Comparison of ENCODE assay signal across 8 cellular contexts in the genomic region with DNA sequence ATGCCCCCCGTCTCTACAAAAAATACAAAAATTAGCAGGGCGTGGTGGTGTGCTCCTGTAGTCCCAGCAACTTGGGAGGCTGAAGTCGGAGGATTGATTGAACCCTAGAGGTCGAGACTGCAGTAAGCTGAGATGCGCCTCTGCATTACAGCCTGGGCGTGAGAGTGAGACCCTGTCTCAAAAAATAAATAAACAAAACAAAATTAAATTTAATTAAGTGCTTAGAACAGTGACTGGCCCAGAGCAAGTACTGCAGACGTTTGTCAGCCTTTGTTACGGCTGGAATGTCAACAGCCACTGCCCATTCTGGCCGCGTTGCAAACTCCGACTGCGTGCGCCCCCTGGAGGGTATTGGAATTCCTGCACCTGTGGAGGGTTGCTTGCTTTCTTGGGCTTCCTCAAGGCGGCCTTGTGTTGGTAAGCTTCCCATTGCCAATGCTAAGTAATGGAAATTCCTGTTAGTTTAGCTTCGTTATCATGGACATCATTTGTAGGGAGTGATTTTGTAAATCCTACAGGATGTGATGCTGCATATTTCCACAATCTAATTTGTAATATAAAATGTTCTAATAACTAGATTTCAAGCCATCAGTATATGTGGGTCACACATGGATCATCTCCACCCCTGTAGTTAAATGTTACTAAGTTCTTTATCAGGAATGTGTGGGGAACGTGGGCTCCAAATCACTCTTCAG. TPM values are rescaled to one million over a fixed set of nuclear protein-coding genes. Genes with fewer than 3 reads are reported as not detected.
A peak's percentile ranks its signal among the peaks of the same experiment; 100 is the strongest.
DNase-seq lines count a peak whose midpoint lies in the region; ATAC-seq, FAIRE-seq and TF ChIP-seq lines count a peak whose summit lies in the region.

No MANE protein-coding gene starts in this region.

- H3K9me3 ChIP-seq in DND-41 (ENCODE audit: insufficient read depth, low read length, severe bottlenecking) (no peaks in the 10 kb centered on the region), NT2/D1 (ENCODE audit: insufficient read depth, low read length) (0 out of 2 replicates have a peak, but pooled peaks cover 8% of the 10 kb centered on the region), mucosa of descending colon (no peaks in the 10 kb centered on the region)

- H3K9ac ChIP-seq in DND-41 (ENCODE audit: low read depth, low read length) (no peak overlapping the region), NT2/D1 (ENCODE audit: insufficient read length, low read depth) (no peak overlapping the region)

- no peaks in the 10 kb centered on the region for H3K36me3 ChIP-seq in DND-41 (ENCODE audit: insufficient read depth, low read length)
- H3K36me3 ChIP-seq in NT2/D1 (ENCODE audit: insufficient read depth, insufficient read length, low read length) = no peaks in the 10 kb centered on the region
- H3K36me3 ChIP-seq in mucosa of descending colon (ENCODE audit: low read depth) = no peaks in the 10 kb centered on the region

- intact Hi-C loops in mucosa of descending colon (cut with DNase I, micrococcal nuclease) = loop anchor here (2.0 to 10.0 kb wide), 2 partner anchors 45 kb away; no protein-coding TSS in a partner anchor

- H3K4me3 ChIP-seq in DND-41 (ENCODE audit: low read depth in 1 of 2, low read length in 2 of 2) (no peak overlapping the region), NT2/D1 (ENCODE audit: insufficient read length, low read depth) (no peak overlapping the region), mucosa of descending colon (no peak overlapping the region)

- H3K4me1 ChIP-seq in DND-41 (ENCODE audit: insufficient read depth, low read length) (no peaks in the 10 kb centered on the region), NT2/D1 (ENCODE audit: insufficient read depth, insufficient read length) (peaks cover 6% of the 10 kb centered on the region), mucosa of descending colon (ENCODE audit: low read depth) (no peaks in the 10 kb centered on the region)

- H3K79me2 ChIP-seq in DND-41 (ENCODE audit: insufficient read depth, low read length) = no peaks in the 10 kb centered on the region

- peak; percentile 63 for DNase-seq in DND-41
- DNase-seq in NT2/D1 (ENCODE audit: low read depth, low spot score) = peak; percentile 86
- peak; percentile 47 to 77 (median 76) for DNase-seq in activated CD8-positive, alpha-beta memory T cell treated with anti-CD3 and anti-CD28 coated beads for 48 hours (ENCODE audit: low read depth in 2 of 3, low spot score in 2 of 3)
- DNase-seq in mucosa of descending colon = peak in 2 of 3 donors; percentile 90 to 91
- DNase-seq in stimulated activated CD8-positive, alpha-beta memory T cell treated with anti-CD3 and anti-CD28 coated beads, Interleukin-4, amount 100 ng/mL, for 48 hours = peak; percentile 91

- FAIRE-seq in endometrium (lab: Jason Lieb, UNC) = peak; percentile 74

- TF ChIP-seq CTCF in DND-41 (IDR thresholded peaks at IDR 0.05; ENCODE audit: borderline replicate concordance, extremely low read depth, low read length, poor library complexity, severe bottlenecking) (peak; percentile 87), mucosa of descending colon (IDR thresholded peaks at IDR 0.05) (peak; percentile 85)

- no peak overlapping the region for H2AFZ ChIP-seq in DND-41 (ENCODE audit: low read depth, low read length)

- H3K27ac ChIP-seq in DND-41 (ENCODE audit: low read length) = no peak overlapping the region

- H3K27me3 ChIP-seq in DND-41 (ENCODE audit: insufficient read depth, low read length, poor library complexity) (no peaks in the 10 kb centered on the region), NT2/D1 (ENCODE audit: insufficient read depth, insufficient read length) (no peaks in the 10 kb centered on the region)

- peak; percentile 77 for ATAC-seq in DND-41 (ENCODE audit: insufficient read depth, low read depth)
- ATAC-seq in HG02884 (IDR thresholded peaks at IDR 0.05; ENCODE audit: unreplicated experiment) = peak; percentile 63
- peak; percentile 96 for ATAC-seq in mucosa of descending colon
- ATAC-seq in HG03095 (IDR thresholded peaks at IDR 0.05; ENCODE audit: unreplicated experiment) = no peak

- H3K4me2 ChIP-seq in DND-41 (ENCODE audit: insufficient read depth, low read length) = no peak overlapping the region

- no peaks in the 10 kb centered on the region for H4K20me1 ChIP-seq in DND-41 (ENCODE audit: insufficient read depth, low read length)

RNA-seq across cellular contexts. Expression of a gene that starts 15.9 kb away (rescaled TPM):
- total RNA-seq in mucosa of descending colon = not detected

RNA-seq across cellular contexts. Expression of a gene that starts 19.4 kb away (rescaled TPM):
- total RNA-seq in mucosa of descending colon = under 1 TPM in 1 of 3 donors, not detected in 2; 0.47 TPM

RNA-seq across cellular contexts. Expression of a gene that starts 58.6 kb away (rescaled TPM):
- 1 to 10 TPM in 1 of 3 donors, under 1 TPM in 2; 0.23 to 1.8 (median 0.75) TPM for total RNA-seq in mucosa of descending colon
